21 cellular contexts compared by ENCODE assay signal in genomic region chr15:57353317-57353804, GRCh38. TPM values are rescaled to one million over a fixed set of nuclear protein-coding genes. Genes with fewer than 3 reads are reported as not detected.
"Had no signal": no experiment of that assay in that cellular context is flagged by ENCODE, and none has a peak within 500 bp of the region (broad histone marks: within the 10 kb centered on the region; RNA-seq: fewer than 3 reads in every experiment).

No MANE protein-coding gene starts in this region.

- H3K4me3 ChIP-seq: breast epithelium, gastrocnemius medialis, transverse colon had no signal

- H3K27ac Mint-ChIP-seq: activated CD4-positive, alpha-beta T cell treated with anti-CD3 and anti-CD28 coated beads, Interleukin-2, amount 10 ng/mL, durations not matched to agents 24 days and 14 days; activated CD8-positive, alpha-beta T cell treated with anti-CD3 and anti-CD28 coated beads for 36 hours; activated naive CD8-positive, alpha-beta T cell treated with anti-CD3 and anti-CD28 coated beads, Interleukin-2, amount 10 ng/mL, durations not matched to agents 7 days and 5 days; activated T-helper 17 cell treated with anti-CD3 and anti-CD28 coated beads, Interleukin-2, amount 50 U/mL, for 72 hours; progenitor cell of endocrine pancreas; stimulated activated naive CD8-positive, alpha-beta T cell treated with anti-CD3 and anti-CD28 coated beads, Interleukin-15, Interleukin-2, amounts not matched to agents 100 ng/mL and 50 ng/mL, for 24 hours; T-cell had no signal

- H3K4me3 Mint-ChIP-seq: activated CD4-positive, alpha-beta T cell treated with anti-CD3 and anti-CD28 coated beads, Interleukin-2, amount 10 ng/mL, durations not matched to agents 24 days and 14 days; activated CD8-positive, alpha-beta T cell treated with anti-CD3 and anti-CD28 coated beads for 36 hours; activated naive CD8-positive, alpha-beta T cell treated with anti-CD3 and anti-CD28 coated beads, Interleukin-2, amount 10 ng/mL, durations not matched to agents 7 days and 5 days; activated T-helper 17 cell treated with anti-CD3 and anti-CD28 coated beads, Interleukin-2, amount 50 U/mL, for 72 hours; nephron; stimulated activated naive CD8-positive, alpha-beta T cell treated with anti-CD3 and anti-CD28 coated beads, Interleukin-15, Interleukin-2, amounts not matched to agents 100 ng/mL and 50 ng/mL, for 24 hours; T-cell had no signal

- H3K27ac ChIP-seq: breast epithelium, gastrocnemius medialis, transverse colon had no signal

- H3K36me3 ChIP-seq: breast epithelium, gastrocnemius medialis, transverse colon had no signal

- H3K27me3 Mint-ChIP-seq: progenitor cell of endocrine pancreas had no signal

- DNase-seq: activated CD4-positive, alpha-beta T cell treated with anti-CD3 and anti-CD28 coated beads, Interleukin-2, amount 10 ng/mL, durations not matched to agents 24 days and 14 days; activated CD8-positive, alpha-beta T cell treated with anti-CD3 and anti-CD28 coated beads for 36 hours; activated naive CD4-positive, alpha-beta T cell; activated naive CD8-positive, alpha-beta T cell treated with anti-CD3 and anti-CD28 coated beads, Interleukin-2, amount 10 ng/mL, durations not matched to agents 7 days and 5 days; activated T-cell treated with anti-CD3 and anti-CD28 coated beads, Interleukin-2, amount 50 U/mL, for 1 hour; cerebellar nuclear complex; effector CD4-positive, alpha-beta T cell; gastrocnemius medialis; head of caudate nucleus; left ventricle myocardium superior; occipital lobe; stimulated activated CD4-positive, alpha-beta T cell treated with anti-CD3 and anti-CD28 coated beads, Interleukin-2, amount 100 ng/mL, for 24 hours; T-cell; T-helper 9 cell; transverse colon had no signal

- H3K4me1 Mint-ChIP-seq: activated CD4-positive, alpha-beta T cell treated with anti-CD3 and anti-CD28 coated beads, Interleukin-2, amount 10 ng/mL, durations not matched to agents 24 days and 14 days; activated naive CD8-positive, alpha-beta T cell treated with anti-CD3 and anti-CD28 coated beads, Interleukin-2, amount 10 ng/mL, durations not matched to agents 7 days and 5 days; activated T-helper 17 cell treated with anti-CD3 and anti-CD28 coated beads, Interleukin-2, amount 50 U/mL, for 72 hours; T-cell had no signal

- H3K27me3 ChIP-seq: breast epithelium, gastrocnemius medialis, transverse colon had no signal

- H3K9me3 Mint-ChIP-seq: activated CD4-positive, alpha-beta T cell treated with anti-CD3 and anti-CD28 coated beads, Interleukin-2, amount 10 ng/mL, durations not matched to agents 24 days and 14 days; activated CD8-positive, alpha-beta T cell treated with anti-CD3 and anti-CD28 coated beads for 36 hours; activated naive CD8-positive, alpha-beta T cell treated with anti-CD3 and anti-CD28 coated beads, Interleukin-2, amount 10 ng/mL, durations not matched to agents 7 days and 5 days; activated T-helper 17 cell treated with anti-CD3 and anti-CD28 coated beads, Interleukin-2, amount 50 U/mL, for 72 hours; stimulated activated naive CD8-positive, alpha-beta T cell treated with anti-CD3 and anti-CD28 coated beads, Interleukin-15, Interleukin-2, amounts not matched to agents 100 ng/mL and 50 ng/mL, for 24 hours; T-cell had no signal

- H3K4me1 ChIP-seq: breast epithelium, gastrocnemius medialis, transverse colon had no signal

- H3K36me3 Mint-ChIP-seq: activated naive CD8-positive, alpha-beta T cell treated with anti-CD3 and anti-CD28 coated beads, Interleukin-2, amount 10 ng/mL, durations not matched to agents 7 days and 5 days; T-cell had no signal

- H3K9me3 ChIP-seq: breast epithelium, gastrocnemius medialis, transverse colon had no signal

- ATAC-seq: activated CD8-positive, alpha-beta T cell treated with anti-CD3 and anti-CD28 coated beads for 36 hours; activated T-helper 17 cell treated with anti-CD3 and anti-CD28 coated beads, Interleukin-2, amount 50 U/mL, for 72 hours; esophagus mucosa; gastrocnemius medialis; left ventricle myocardium superior; T-cell had no signal

RNA-seq across cellular contexts. Expression of gene CGNL1, which starts 22.9 kb away (rescaled TPM):
- total RNA-seq: activated CD4-positive, alpha-beta T cell treated with anti-CD3 and anti-CD28 coated beads, Interleukin-2, amount 10 ng/mL, durations not matched to agents 24 days and 14 days; activated CD8-positive, alpha-beta T cell treated with anti-CD3 and anti-CD28 coated beads for 36 hours; activated naive CD8-positive, alpha-beta T cell treated with anti-CD3 and anti-CD28 coated beads, Interleukin-2, amount 10 ng/mL, durations not matched to agents 7 days and 5 days; activated T-helper 17 cell treated with anti-CD3 and anti-CD28 coated beads, Interleukin-2, amount 50 U/mL, for 72 hours had no signal
